ENCODE assay signal across 8 cellular contexts in genomic region chr13:48580185-48580803, GRCh38. TPM values are rescaled to one million over a fixed set of nuclear protein-coding genes. Genes with fewer than 3 reads are reported as not detected.
DNase-seq lines count a peak whose midpoint lies in the region; ATAC-seq, FAIRE-seq and TF ChIP-seq lines count a peak whose summit lies in the region.

No MANE protein-coding gene starts in this region.

- no peaks in the 10 kb centered on the region for H3K36me3 ChIP-seq in bronchial epithelial cell (ENCODE audit: control insufficient read depth, insufficient read depth, low read length)

- H3K27me3 ChIP-seq in bronchial epithelial cell (ENCODE audit: control insufficient read depth, insufficient read depth, low read length): no peaks in the 10 kb centered on the region

- POLR2A ChIA-PET in GM10248 (lab: Yijun Ruan, JAX): interaction anchor here (0.6 kb wide), 2 partner anchors 52 to 60 kb away, joined by 4 to 5 read pairs; no protein-coding TSS in a partner anchor

- CTCF ChIA-PET in GM10248 (lab: Yijun Ruan, JAX): interaction anchor here (0.7 to 7.1 kb wide), 33 partner anchors 8 to 1749 kb away, joined by 3 to 123 read pairs (median 4); partner anchors contain the start of gene NUDT15

- DNase-seq in GM10248 (ENCODE audit: extremely low spot score): peak; percentile 20
- peak; percentile 27 for DNase-seq in NCI-H146 treated with DMSO at 0.1 percent for 48 hours (lab: John Stamatoyannopoulos, UW; ENCODE audit: unreplicated experiment)
- DNase-seq in bronchial epithelial cell (ENCODE audit: low read depth): peak; percentile 64
- DNase-seq in kidney tubule cell (ENCODE audit: low spot score): peak; percentile 65
- peak; percentile 27 to 63 (median 38) for DNase-seq in stimulated activated CD4-positive, alpha-beta T cell treated with anti-CD3 and anti-CD28 coated beads, TNF-alpha, amount 100 ng/mL, for 1 hour (ENCODE audit: low read depth in 3 of 3, low spot score in 1 of 3)
- DNase-seq in HPDE6-E6E7 (ENCODE audit: extremely low spot score): no peak

- no peak for ATAC-seq in GM21526 (IDR thresholded peaks at IDR 0.05; ENCODE audit: low FRiP score, unreplicated experiment)

- H3K27ac ChIP-seq in VCaP: peak overlapping the region; percentile 27; the same call in 1 of the 2 replicates

- FAIRE-seq in bronchial epithelial cell (lab: Jason Lieb, UNC): no peak

- H3K4me3 ChIP-seq in bronchial epithelial cell (ENCODE audit: low read depth, low read length): no peak overlapping the region

- TF ChIP-seq CTCF in GM10248 (IDR thresholded peaks at IDR 0.05; ENCODE audit: control extremely low read depth, extremely low read depth, low read depth, missing control alignments) (peak; percentile 62), VCaP (conservative IDR thresholded peaks at IDR 0.05) (peak; percentile 79), bronchial epithelial cell (IDR thresholded peaks at IDR 0.05; ENCODE audit: insufficient read depth, low read length, severe bottlenecking) (peak; percentile 47)

RNA-seq across cellular contexts. Expression of gene RCBTB2, which starts 47.4 kb away (rescaled TPM):
- 1.8 and 4.7 TPM in 2 replicates for total RNA-seq in bronchial epithelial cell
